1 cellular context compared by ENCODE assay signal in genomic region chr5:151098185-151098813, GRCh38.
TF ChIP-seq lines count a peak whose summit lies in the region.

No MANE protein-coding gene starts in this region.

TF ChIP-seq in GM12878, 131 proteins besides CTCF, POLR2A, EP300 and RAD21 (continued from another document):
- peak; percentile 52 for TF ChIP-seq ATF7 (IDR thresholded peaks at IDR 0.05; ENCODE audit: low read depth)
- TF ChIP-seq RELB (IDR thresholded peaks at IDR 0.05; ENCODE audit: low read depth) = peak; percentile 75; the same call in 1 of the 2 replicates
- TF ChIP-seq MTA2 (IDR thresholded peaks at IDR 0.05; ENCODE audit: low read depth) = peak; percentile 84
- no peak for TF ChIP-seq CBX5 (IDR thresholded peaks at IDR 0.05; ENCODE audit: low read depth)
- no peak for TF ChIP-seq SMC3 (IDR thresholded peaks at IDR 0.05; ENCODE audit: borderline replicate concordance, low read length)
- no peak for TF ChIP-seq HDAC2 (IDR thresholded peaks at IDR 0.05)
- TF ChIP-seq YY1 (IDR thresholded peaks at IDR 0.05; ENCODE audit: low read depth, low read length) = no peak; the same call in 1 of the 2 replicates
- TF ChIP-seq ZNF622 (IDR thresholded peaks at IDR 0.05) = no peak
- TF ChIP-seq ZBTB33 (IDR thresholded peaks at IDR 0.05) = no peak
- TF ChIP-seq ZNF384 (IDR thresholded peaks at IDR 0.05; ENCODE audit: borderline replicate concordance, low read depth, low read length) = no peak
